In the genomic region with DNA sequence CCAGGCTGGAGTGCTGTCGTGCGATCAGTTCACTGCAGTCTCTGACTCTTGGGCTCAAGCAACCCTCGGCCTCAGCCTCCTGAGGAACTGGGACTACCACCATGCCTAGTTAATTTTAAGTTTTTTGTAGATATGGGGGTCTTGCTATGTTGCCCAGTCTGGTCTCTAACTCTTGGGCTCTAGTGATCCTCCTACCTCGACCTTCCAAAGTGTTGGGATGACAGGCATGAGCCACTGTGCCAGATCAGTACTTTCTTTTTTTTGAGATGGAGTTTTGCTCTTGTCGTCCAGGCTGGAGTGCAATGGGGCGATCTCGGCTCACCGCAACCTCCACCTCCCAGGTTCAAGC, we compare ENCODE assay signal across 12 cellular contexts. TPM values are rescaled to one million over a fixed set of nuclear protein-coding genes. Genes with fewer than 3 reads are reported as not detected.
A peak's percentile ranks its signal among the peaks of the same experiment; 100 is the strongest.
DNase-seq lines count a peak whose midpoint lies in the region; ATAC-seq and TF ChIP-seq lines count a peak whose summit lies in the region.
"Had no signal": no experiment of that assay in that cellular context is flagged by ENCODE, and none has a peak within 500 bp of the region (broad histone marks: within the 10 kb centered on the region; RNA-seq: fewer than 3 reads in every experiment).

No MANE protein-coding gene starts in this region.

- no peaks in the 10 kb centered on the region for H4K20me1 ChIP-seq in H9 (ENCODE audit: control insufficient read depth, insufficient read depth, insufficient read length)

- no peak for TF ChIP-seq POLR2A in gastrocnemius medialis (IDR thresholded peaks at IDR 0.05)

- H3K23me2 ChIP-seq in H9 (ENCODE audit: insufficient read length, low read depth, low read length, poor library complexity, severe bottlenecking), result no peaks in the 10 kb centered on the region

- no peaks in the 10 kb centered on the region for H3K79me1 ChIP-seq in H9 (ENCODE audit: insufficient read depth, low read depth, low read length, poor library complexity, severe bottlenecking)

- no peak overlapping the region for H4K8ac ChIP-seq in H9 (replicated peaks; ENCODE audit: insufficient read length, low read depth, low read length)

- TF ChIP-seq CTCF in WTC11 (IDR thresholded peaks at IDR 0.05) (no peak), gastrocnemius medialis (IDR thresholded peaks at IDR 0.05 in 4 of 5, conservative IDR thresholded peaks at IDR 0.05 in 1 of 5) (no peak), H9 (conservative IDR thresholded peaks at IDR 0.05) (no peak)

- no peak overlapping the region for H3K56ac ChIP-seq in H9 (ENCODE audit: insufficient read length, low read depth, low read length)

- H3K4me3 ChIP-seq in CD4-positive, alpha-beta memory T cell (ENCODE audit: low read length in 2 of 2), result no peak overlapping the region
- H3K4me3 ChIP-seq in right cardiac atrium (ENCODE audit: low read length) (no peak overlapping the region), gastrocnemius medialis (peak overlapping the region; percentile 8 to 34 (median 22))
- H3K4me3 ChIP-seq: cardiac muscle cell had no signal

- ATAC-seq in WTC11 (no peak), right cardiac atrium (peak; percentile 13 to 18), gastrocnemius medialis (no peak), GM21619 (IDR thresholded peaks at IDR 0.05; ENCODE audit: unreplicated experiment) (no peak)

- POLR2A ChIA-PET in CD4-positive, alpha-beta memory T cell (lab: Charles Lee; ENCODE audit: partially characterized antibody), result interaction anchor here (0.6 to 29.8 kb wide), 14 partner anchors 21 to 161 kb away, joined by 3 to 1967 read pairs (median 4); a partner anchor contains a TSS
- POLR2A ChIA-PET in WTC11 (lab: Charles Lee), result interaction anchor here (1.1 kb wide), 1 partner anchor 31 kb away, joined by 6 read pairs; no protein-coding TSS in a partner anchor

- in situ Hi-C loops in gastrocnemius medialis (cut with MboI; ENCODE audit: low sequenced_read_pairs in 4 of 4), result no loop called here

- DNase-seq in CD4-positive, alpha-beta memory T cell, result no peak
- no peak for DNase-seq in WTC11 (ENCODE audit: low spot score)
- no peak for DNase-seq in right cardiac atrium
- DNase-seq in gastrocnemius medialis, result no peak
- DNase-seq in HPDE6-E6E7 (ENCODE audit: extremely low spot score), result no peak
- DNase-seq in NCI-H774 (lab: John Stamatoyannopoulos, UW), result no peak
- no peak for DNase-seq in H9
- DNase-seq: NCI-H524 treated with DMSO at 0.1 percent for 48 hours had no signal

- H3K4me3 Mint-ChIP-seq in CD4-positive, alpha-beta memory T cell, result no peak overlapping the region
- H3K4me3 Mint-ChIP-seq in WTC11 (no peak overlapping the region), H9 (no peak overlapping the region; a peak in 1 of 5 replicates)
- H3K4me3 Mint-ChIP-seq: neural crest cell had no signal

- no peak overlapping the region for H2BK12ac ChIP-seq in H9 (ENCODE audit: insufficient read length, low read depth, low read length)

- H3T11ph ChIP-seq in H9 (ENCODE audit: low read length), result no peak overlapping the region

- H3K36me3 ChIP-seq in CD4-positive, alpha-beta memory T cell (ENCODE audit: insufficient read depth, low read length), result no peaks in the 10 kb centered on the region
- no peaks in the 10 kb centered on the region for H3K36me3 ChIP-seq in gastrocnemius medialis
- H3K36me3 ChIP-seq: cardiac muscle cell had no signal

- H3K27me3 ChIP-seq in CD4-positive, alpha-beta memory T cell (ENCODE audit: insufficient read depth, low read length), result no peaks in the 10 kb centered on the region
- H3K27me3 ChIP-seq in right cardiac atrium (ENCODE audit: control insufficient read depth, insufficient read depth) (no peaks in the 10 kb centered on the region), gastrocnemius medialis (no peaks in the 10 kb centered on the region), H9 (ENCODE audit: insufficient read depth, low read length) (no peaks in the 10 kb centered on the region)
- H3K27me3 ChIP-seq: cardiac muscle cell had no signal

- H3K27me3 Mint-ChIP-seq in CD4-positive, alpha-beta memory T cell, result no peaks in the 10 kb centered on the region
- no peaks in the 10 kb centered on the region for H3K27me3 Mint-ChIP-seq in WTC11 (ENCODE audit: low read depth)
- H3K27me3 Mint-ChIP-seq in H9 (ENCODE audit: low read depth), result no peaks in the 10 kb centered on the region; the same call in 1 of the 2 replicates

- no peak overlapping the region for H3K27ac ChIP-seq in CD4-positive, alpha-beta memory T cell (ENCODE audit: low read depth, low read length)
- H3K27ac ChIP-seq in right cardiac atrium (ENCODE audit: low read length), result peak overlapping the region; percentile 72
- peak overlapping the region; percentile 95 to 99 (median 96) for H3K27ac ChIP-seq in gastrocnemius medialis
- no peak overlapping the region for H3K27ac ChIP-seq in H9 (ENCODE audit: insufficient read length, low read depth, low read length)
- H3K27ac ChIP-seq: cardiac muscle cell had no signal

- no peak overlapping the region for H3K9ac ChIP-seq in H9 (ENCODE audit: extremely low read depth, insufficient read length, low read length)

- 76% methylated on average over 8 of the region's 8 CpGs for WGBS in right cardiac atrium
- WGBS in H9 (ENCODE audit: extremely low coverage, insufficient read length, low lambda C conversion rate), result no CpG with 5 or more reads among the region's 8 CpGs

- no peak overlapping the region for H4K5ac ChIP-seq in H9 (ENCODE audit: insufficient read length, low read depth, low read length)

- H2BK20ac ChIP-seq in H9 (ENCODE audit: low read depth, low read length, poor library complexity, severe bottlenecking), result no peak overlapping the region

- no peak overlapping the region for H3K4ac ChIP-seq in H9 (ENCODE audit: low read depth, low read length)

- no peak overlapping the region for H4K91ac ChIP-seq in H9 (ENCODE audit: insufficient read length, low read depth, low read length)

- H3K23ac ChIP-seq in H9 (ENCODE audit: insufficient read length, low read depth, low read length), result no peak overlapping the region

- no peaks in the 10 kb centered on the region for H3K36me3 Mint-ChIP-seq in CD4-positive, alpha-beta memory T cell
- H3K36me3 Mint-ChIP-seq in WTC11 (no peaks in the 10 kb centered on the region), H9 (ENCODE audit: insufficient read depth in 1 of 3, low read depth in 3 of 3) (no peaks in the 10 kb centered on the region)

- no peak overlapping the region for H2AFZ ChIP-seq in H9 (ENCODE audit: low read length)

- H3K79me2 ChIP-seq in H9 (ENCODE audit: insufficient read depth, low read length), result no peaks in the 10 kb centered on the region

- H3K27ac Mint-ChIP-seq in CD4-positive, alpha-beta memory T cell, result peak overlapping the region in 4 of 7 donors; percentile 10 to 70 (median 48)
- H3K27ac Mint-ChIP-seq in WTC11 (no peak overlapping the region), H9 (no peak overlapping the region; a peak in 1 of 7 replicates)

- no peak overlapping the region for H3K14ac ChIP-seq in H9 (ENCODE audit: insufficient read depth, low read length)

- no peaks in the 10 kb centered on the region for H3K9me3 ChIP-seq in CD4-positive, alpha-beta memory T cell (ENCODE audit: control insufficient read depth in 1 of 2, low read length in 2 of 2)
- H3K9me3 ChIP-seq in right cardiac atrium (ENCODE audit: control insufficient read depth, low read length) (no peaks in the 10 kb centered on the region), gastrocnemius medialis (no peaks in the 10 kb centered on the region), H9 (ENCODE audit: control insufficient read depth, low read depth, low read length) (no peaks in the 10 kb centered on the region)

- intact Hi-C loops in CD4-positive, alpha-beta memory T cell (cut with micrococcal nuclease), result loop anchor here (1.0 kb wide), 3 partner anchors 10 to 43 kb away; a partner anchor contains a TSS
- intact Hi-C loops in right cardiac atrium (cut with DNase I) (loop anchor here in 2 of 4 donors (2.0 to 5.0 kb wide), 2 partner anchors 31 to 40 kb away; no protein-coding TSS in a partner anchor), gastrocnemius medialis (cut with DNase I; ENCODE audit: low total_unique reads) (loop anchor here (1.0 to 2.0 kb wide), 2 partner anchors 28 to 115 kb away; no protein-coding TSS in a partner anchor)

- H3K18ac ChIP-seq in H9 (ENCODE audit: insufficient read length, low read depth, low read length), result no peak overlapping the region

- CTCF ChIA-PET in CD4-positive, alpha-beta memory T cell (lab: Charles Lee; ENCODE audit: partially characterized antibody), result interaction anchor here (1.2 to 14.8 kb wide), 10 partner anchors 14 to 161 kb away, joined by 3 to 447 read pairs (median 11); a partner anchor contains a TSS
- CTCF ChIA-PET in WTC11 (lab: Charles Lee), result interaction anchor here (0.7 to 3.5 kb wide), 31 partner anchors 10 to 204 kb away, joined by 3 to 52 read pairs (median 7); a partner anchor contains a TSS

- no peak overlapping the region for H2BK15ac ChIP-seq in H9 (ENCODE audit: low read depth, low read length)

- peaks cover 24 to 55% (median 33%) of the 10 kb centered on the region in 4 donors for H3K4me1 Mint-ChIP-seq in CD4-positive, alpha-beta memory T cell
- H3K4me1 Mint-ChIP-seq in WTC11, result no peaks in the 10 kb centered on the region
- H3K4me1 Mint-ChIP-seq in H9, result peaks cover 0 to 2% of the 10 kb centered on the region in 2 experiments; a peak in 1 of 4 replicates

- no peak overlapping the region for H2BK120ac ChIP-seq in H9 (ENCODE audit: low read depth, low read length, poor library complexity, severe bottlenecking)

- H2AK5ac ChIP-seq in H9 (ENCODE audit: insufficient read length, low read length), result no peak overlapping the region

- H3K4me2 ChIP-seq in H9 (ENCODE audit: insufficient read depth, insufficient read length, low read length), result no peak overlapping the region

- H2BK5ac ChIP-seq in H9 (ENCODE audit: insufficient read length, low read length), result no peak overlapping the region

- no peaks in the 10 kb centered on the region for H3K9me3 Mint-ChIP-seq in CD4-positive, alpha-beta memory T cell
- H3K9me3 Mint-ChIP-seq in WTC11, result no peaks in the 10 kb centered on the region
- no peaks in the 10 kb centered on the region for H3K9me3 Mint-ChIP-seq in H9
- H3K9me3 Mint-ChIP-seq: neural crest cell had no signal

- peaks cover 46% of the 10 kb centered on the region for H3K4me1 ChIP-seq in CD4-positive, alpha-beta memory T cell (ENCODE audit: insufficient read depth, low read length)
- H3K4me1 ChIP-seq in right cardiac atrium (ENCODE audit: control insufficient read depth, insufficient read depth, low read length), result peaks cover 4% of the 10 kb centered on the region
- H3K4me1 ChIP-seq in gastrocnemius medialis, result peaks cover 32 to 45% of the 10 kb centered on the region in 2 donors
- H3K4me1 ChIP-seq in H9 (ENCODE audit: insufficient read depth, low read length), result no peaks in the 10 kb centered on the region

RNA-seq across cellular contexts. Expression of a gene that starts 11.4 kb away (rescaled TPM):
- 100 to 1,000 TPM; 933 to 985 TPM for total RNA-seq in CD4-positive, alpha-beta memory T cell
- 1,000 to 10,000 TPM; 4,275 to 4,310 TPM for polyA plus RNA-seq in CD4-positive, alpha-beta memory T cell
- total RNA-seq in WTC11 (2021) (56.7 to 76.8 TPM (median 73.8 TPM) in 3 replicates), right cardiac atrium (100 to 1,000 TPM; 548 to 806 (median 632) TPM), gastrocnemius medialis (1,000 to 10,000 TPM; 1,815 to 2,839 (median 2,202) TPM), H9 (2021) (20.8 and 23.2 TPM in 2 replicates)
- polyA plus RNA-seq in right cardiac atrium, result 943 TPM

RNA-seq across cellular contexts. Expression of a gene that starts 13.8 kb away (rescaled TPM):
- not detected for total RNA-seq in CD4-positive, alpha-beta memory T cell
- polyA plus RNA-seq in CD4-positive, alpha-beta memory T cell, result not detected
- total RNA-seq in WTC11 (2021) (0.23 to 0.50 TPM (median 0.31 TPM) in 3 replicates), right cardiac atrium (100 to 1,000 TPM in 2 of 4 donors, 10 to 100 TPM in 2; 65.1 to 164 (median 97.1) TPM), gastrocnemius medialis (100 to 1,000 TPM; 274 to 585 (median 420) TPM), H9 (2021) (not detected in 2 replicates)
- polyA plus RNA-seq in right cardiac atrium, result 116 TPM
- total RNA-seq: cardiac muscle cell, neural crest cell had no signal
- polyA plus RNA-seq: cardiac muscle cell, keratinocyte had no signal

RNA-seq across cellular contexts. Expression of a gene that starts 43.3 kb away (rescaled TPM):
- 10 to 100 TPM; 36.6 to 38.3 TPM for total RNA-seq in CD4-positive, alpha-beta memory T cell
- polyA plus RNA-seq in CD4-positive, alpha-beta memory T cell, result 100 to 1,000 TPM in 1 of 2 donors, 10 to 100 TPM in 1; 95.3 to 164 TPM
- total RNA-seq in WTC11 (2021) (3.8 to 8.3 TPM (median 6.7 TPM) in 3 replicates), right cardiac atrium (10 to 100 TPM; 51.4 to 54.4 (median 52.5) TPM), gastrocnemius medialis (10 to 100 TPM; 43.5 to 78.8 (median 59.4) TPM), H9 (2021) (6.0 and 7.9 TPM in 2 replicates)
- polyA plus RNA-seq in right cardiac atrium, result 94.7 TPM

RNA-seq across cellular contexts. Expression of a gene that starts 43.4 kb away (rescaled TPM):
- total RNA-seq in CD4-positive, alpha-beta memory T cell, result 1 to 10 TPM; 1.8 to 2.1 TPM
- under 1 TPM in 1 of 2 donors, not detected in 1; 0.60 TPM for polyA plus RNA-seq in CD4-positive, alpha-beta memory T cell
- total RNA-seq in WTC11 (2021) (0.21 to 0.44 TPM (median 0.22 TPM) in 3 replicates), right cardiac atrium (1 to 10 TPM; 1.7 to 3.9 (median 3.7) TPM), gastrocnemius medialis (10 to 100 TPM in 1 of 4 donors, 1 to 10 TPM in 3; 3.3 to 19.0 (median 6.7) TPM), H9 (2021) (0.20 and 0.39 TPM in 2 replicates)
- 1.8 TPM for polyA plus RNA-seq in right cardiac atrium

RNA-seq across cellular contexts. Expression of a gene that starts 49.9 kb away (rescaled TPM):
- total RNA-seq in CD4-positive, alpha-beta memory T cell, result 10 to 100 TPM; 64.5 to 66.1 TPM
- polyA plus RNA-seq in CD4-positive, alpha-beta memory T cell, result 10 to 100 TPM; 35.3 to 35.7 TPM
- total RNA-seq in WTC11 (2021) (3.0 to 3.8 TPM (median 3.8 TPM) in 3 replicates), right cardiac atrium (10 to 100 TPM; 25.4 to 39.2 (median 28.4) TPM), gastrocnemius medialis (100 to 1,000 TPM in 1 of 4 donors, 10 to 100 TPM in 3; 37.1 to 108 (median 75.4) TPM), H9 (2021) (5.9 TPM in 2 replicates)
- polyA plus RNA-seq in right cardiac atrium, result 11.9 TPM

Comparison
In these comparisons a context has a peak if more than half of its experiments do, and no peak if none do; other contexts are left out.
1. H3K27ac ChIP-seq: peak in right cardiac atrium (single experiment) and gastrocnemius medialis (4 of 4); none in CD4-positive, alpha-beta memory T cell (single experiment) and H9 (single experiment).
2. H3K4me3 ChIP-seq: peak in gastrocnemius medialis (4 of 4); none in CD4-positive, alpha-beta memory T cell (0 of 2) and right cardiac atrium (single experiment).
3. H3K27ac Mint-ChIP-seq: peak in CD4-positive, alpha-beta memory T cell (4 of 7); none in WTC11 (single experiment) and H9 (0 of 3).
4. ATAC-seq: peak in right cardiac atrium (2 of 2); none in WTC11 (single experiment), gastrocnemius medialis (0 of 2) and GM21619 (single experiment).
5. RNA of a gene that starts 13.8 kb away (total RNA-seq): 274 to 585 TPM in gastrocnemius medialis and 65.1 to 164 TPM in right cardiac atrium; 0.23 to 0.50 TPM in WTC11, not detected in CD4-positive, alpha-beta memory T cell and not detected in H9; every median in the first group is over 10 times any median in the second.